Comparison of ENCODE assay signal across 9 cellular contexts in the genomic region with DNA sequence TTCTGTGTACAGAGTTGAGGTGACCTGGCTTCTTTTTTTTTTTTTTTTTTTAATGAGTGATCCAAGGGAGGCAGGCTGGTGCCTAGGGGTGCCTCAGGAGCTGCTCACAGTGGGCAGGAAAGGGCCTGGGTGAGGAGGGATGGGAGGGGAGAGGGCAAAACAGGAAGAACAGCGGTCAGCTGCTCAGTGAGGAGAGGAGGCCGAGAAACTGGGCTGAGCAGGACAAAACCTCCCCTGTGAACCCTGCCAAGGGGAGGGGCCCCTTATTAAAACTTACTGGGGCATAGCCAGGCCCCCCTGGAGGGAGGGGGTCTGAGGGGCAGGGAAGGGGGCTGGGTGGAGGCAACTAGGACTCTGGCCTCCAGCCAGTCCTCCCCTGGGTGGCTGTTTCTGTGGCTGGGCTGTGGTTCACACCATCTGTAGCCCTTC. TPM values are rescaled to one million over a fixed set of nuclear protein-coding genes. Genes with fewer than 3 reads are reported as not detected.
DNase-seq lines count a peak whose midpoint lies in the region; ATAC-seq and TF ChIP-seq lines count a peak whose summit lies in the region.
"Had no signal": no experiment of that assay in that cellular context is flagged by ENCODE, and none has a peak within 500 bp of the region (broad histone marks: within the 10 kb centered on the region; RNA-seq: fewer than 3 reads in every experiment).

No MANE protein-coding gene starts in this region.

- H3K27ac ChIP-seq in breast epithelium (peak overlapping the region; percentile 86 to 94), mesendoderm (ENCODE audit: low read depth, low read length) (no peak overlapping the region), urinary bladder (ENCODE audit: low read depth) (peak overlapping the region; percentile 68)

- no peak overlapping the region for H3K23ac ChIP-seq in mesendoderm (ENCODE audit: low read length)

- no peak overlapping the region for H3K4me3 Mint-ChIP-seq in activated naive CD4-positive, alpha-beta T cell treated with anti-CD3 and anti-CD28 coated beads for 36 hours

- no peak overlapping the region for H2BK15ac ChIP-seq in mesendoderm (replicated peaks; ENCODE audit: low read depth)

- H4K8ac ChIP-seq in mesendoderm (ENCODE audit: low read depth, low read length) = no peak overlapping the region

- H3K4me3 ChIP-seq in breast epithelium = peak overlapping the region; percentile 22 to 95 (median 91)
- H3K4me3 ChIP-seq in mesendoderm (ENCODE audit: low read length) = no peak overlapping the region
- H3K4me3 ChIP-seq in urinary bladder (ENCODE audit: low read depth, low read length) = no peak overlapping the region

- H3K9me3 Mint-ChIP-seq in activated naive CD4-positive, alpha-beta T cell treated with anti-CD3 and anti-CD28 coated beads for 36 hours = no peaks in the 10 kb centered on the region
- H3K9me3 Mint-ChIP-seq in activated naive CD4-positive, alpha-beta T cell treated with anti-CD3 and anti-CD28 coated beads, Interleukin-2, amount 50 U/mL, for 72 hours = no peaks in the 10 kb centered on the region

- H3K18ac ChIP-seq in mesendoderm (ENCODE audit: low read length) = no peak overlapping the region

- H3K9me3 ChIP-seq in breast epithelium = no peaks in the 10 kb centered on the region

- no peak for DNase-seq in activated naive CD4-positive, alpha-beta T cell treated with anti-CD3 and anti-CD28 coated beads for 36 hours
- no peak for DNase-seq in activated naive CD4-positive, alpha-beta T cell treated with anti-CD3 and anti-CD28 coated beads, Interleukin-2, amount 50 U/mL, for 72 hours (ENCODE audit: low spot score in 2 of 2)
- DNase-seq in breast epithelium (ENCODE audit: low spot score in 2 of 2) (peak in 1 of 2 donors; percentile 27), mesendoderm (no peak), NCI-H2029 (lab: John Stamatoyannopoulos, UW) (no peak), DMS153 treated with DMSO at 0.1 percent for 48 hours (lab: John Stamatoyannopoulos, UW; ENCODE audit: unreplicated experiment) (no peak)
- no peak for DNase-seq in stimulated activated CD4-positive, alpha-beta T cell treated with anti-CD3 and anti-CD28 coated beads, Interleukin-4, amount 100 ng/mL, for 4 hours
- DNase-seq: effector CD4-positive, alpha-beta T cell had no signal

- peak overlapping the region; percentile 27 for H3K9ac ChIP-seq in mesendoderm (ENCODE audit: low read length)

- no peak overlapping the region for H2BK5ac ChIP-seq in mesendoderm (ENCODE audit: low read length)

- CTCF ChIA-PET in activated naive CD4-positive, alpha-beta T cell treated with anti-CD3 and anti-CD28 coated beads for 36 hours (lab: Charles Lee) = interaction anchor here (1.6 kb wide), 1 partner anchor 9 kb away, joined by 4 read pairs; no protein-coding TSS in a partner anchor

- H4K5ac ChIP-seq in mesendoderm (ENCODE audit: low read length) = no peak overlapping the region

- H3K27me3 ChIP-seq in breast epithelium = no peaks in the 10 kb centered on the region
- no peaks in the 10 kb centered on the region for H3K27me3 ChIP-seq in mesendoderm (ENCODE audit: insufficient read depth, low read length, poor library complexity)

- H3K36me3 Mint-ChIP-seq in activated naive CD4-positive, alpha-beta T cell treated with anti-CD3 and anti-CD28 coated beads for 36 hours (ENCODE audit: low read depth) = peaks cover 10% of the 10 kb centered on the region
- H3K36me3 Mint-ChIP-seq in activated naive CD4-positive, alpha-beta T cell treated with anti-CD3 and anti-CD28 coated beads, Interleukin-2, amount 50 U/mL, for 72 hours = peaks cover 14 to 18% of the 10 kb centered on the region in 2 donors

- peaks cover 41% of the 10 kb centered on the region for H3K79me1 ChIP-seq in mesendoderm (ENCODE audit: low read length)

- no peak overlapping the region for H2AK5ac ChIP-seq in mesendoderm (ENCODE audit: low read length)

- H3K27ac Mint-ChIP-seq in activated naive CD4-positive, alpha-beta T cell treated with anti-CD3 and anti-CD28 coated beads for 36 hours = peak overlapping the region; percentile 71
- H3K27ac Mint-ChIP-seq in activated naive CD4-positive, alpha-beta T cell treated with anti-CD3 and anti-CD28 coated beads, Interleukin-2, amount 50 U/mL, for 72 hours = peak overlapping the region in 1 of 2 donors; percentile 87

- H3K79me2 ChIP-seq in mesendoderm (ENCODE audit: control insufficient read depth, insufficient read depth, low read length) = peaks cover 61% of the 10 kb centered on the region

- intact Hi-C loops in activated naive CD4-positive, alpha-beta T cell treated with anti-CD3 and anti-CD28 coated beads for 36 hours (cut with micrococcal nuclease) = no loop called here
- intact Hi-C loops in breast epithelium (cut with DNase I; ENCODE audit: low total_unique reads) = no loop called here

- no peak for TF ChIP-seq POLR2A in breast epithelium (IDR thresholded peaks at IDR 0.05)

- H3K36me3 ChIP-seq in breast epithelium (no peaks in the 10 kb centered on the region), mesendoderm (ENCODE audit: control insufficient read depth, insufficient read depth, low read length) (peaks cover 1% of the 10 kb centered on the region), urinary bladder (ENCODE audit: insufficient read depth) (no peaks in the 10 kb centered on the region)

- H2BK120ac ChIP-seq in mesendoderm (ENCODE audit: low read depth, low read length) = no peak overlapping the region

- H3K27me3 Mint-ChIP-seq in activated naive CD4-positive, alpha-beta T cell treated with anti-CD3 and anti-CD28 coated beads for 36 hours (ENCODE audit: low read depth) = no peaks in the 10 kb centered on the region

- no CpG with 5 or more reads among the region's 2 CpGs for WGBS in mesendoderm (ENCODE audit: extremely low coverage, insufficient coverage, low lambda C conversion rate)
- 5% methylated on average over 2 of the region's 2 CpGs for WGBS in urinary bladder

- no peak for ATAC-seq in activated naive CD4-positive, alpha-beta T cell treated with anti-CD3 and anti-CD28 coated beads, Interleukin-2, amount 50 U/mL, for 72 hours

- H3K56ac ChIP-seq in mesendoderm (ENCODE audit: low read length) = peak overlapping the region; percentile 49

- H3K4me1 Mint-ChIP-seq in activated naive CD4-positive, alpha-beta T cell treated with anti-CD3 and anti-CD28 coated beads for 36 hours (ENCODE audit: low read depth) = peaks cover 54% of the 10 kb centered on the region

- H3K4me1 ChIP-seq in breast epithelium (peaks cover 0 to 6% of the 10 kb centered on the region in 2 donors), mesendoderm (ENCODE audit: control insufficient read depth, low read depth, low read length) (peaks cover 24% of the 10 kb centered on the region), urinary bladder (ENCODE audit: insufficient read depth) (peaks cover 4% of the 10 kb centered on the region)

- H3K4me2 ChIP-seq in mesendoderm (ENCODE audit: low read length) = no peak overlapping the region

- no peak overlapping the region for H3K4ac ChIP-seq in mesendoderm (ENCODE audit: low read depth, low read length)

- TF ChIP-seq CTCF in breast epithelium (IDR thresholded peaks at IDR 0.05) = no peak

RNA-seq across cellular contexts. Expression of a gene that starts 3.5 kb away (rescaled TPM):
- 10 to 100 TPM; 12.5 to 12.7 TPM for total RNA-seq in activated naive CD4-positive, alpha-beta T cell treated with anti-CD3 and anti-CD28 coated beads for 36 hours
- 10 to 100 TPM; 13.7 to 16.1 TPM for total RNA-seq in activated naive CD4-positive, alpha-beta T cell treated with anti-CD3 and anti-CD28 coated beads, Interleukin-2, amount 50 U/mL, for 72 hours
- total RNA-seq in breast epithelium (10 to 100 TPM; 21.1 to 33.3 (median 26.5) TPM), urinary bladder (25.6 TPM)
- 10.9 TPM for polyA plus RNA-seq in mesendoderm (2013, experiment 1 of 2)
- polyA plus RNA-seq in mesendoderm (2013, experiment 2 of 2) = 11.2 TPM
- polyA plus RNA-seq in urinary bladder = 40.2 TPM

RNA-seq across cellular contexts. Expression of a gene that starts 19.8 kb away (rescaled TPM):
- total RNA-seq in activated naive CD4-positive, alpha-beta T cell treated with anti-CD3 and anti-CD28 coated beads for 36 hours = 10 to 100 TPM; 38.4 to 43.9 TPM
- 10 to 100 TPM; 47.5 to 56.0 TPM for total RNA-seq in activated naive CD4-positive, alpha-beta T cell treated with anti-CD3 and anti-CD28 coated beads, Interleukin-2, amount 50 U/mL, for 72 hours
- total RNA-seq in breast epithelium = 1 to 10 TPM in 1 of 3 donors, under 1 TPM in 2; 0.44 to 1.3 (median 0.66) TPM
- polyA plus RNA-seq in mesendoderm (2013, experiment 1 of 2) = 35.6 TPM
- 34.6 TPM for polyA plus RNA-seq in mesendoderm (2013, experiment 2 of 2)
- total RNA-seq in urinary bladder = 4.1 TPM
- polyA plus RNA-seq in urinary bladder = 3.1 TPM

Comparison
In these comparisons a context has a peak if more than half of its experiments do, and no peak if none do; other contexts are left out.
1. H3K4me3 ChIP-seq: peak in breast epithelium (3 of 3); none in mesendoderm (single experiment) and urinary bladder (single experiment).